In genomic region chr7:139370943-139371313, GRCh38 we compare ENCODE assay signal across 1 cellular context.
TF ChIP-seq lines count a peak whose summit lies in the region.

No MANE protein-coding gene starts in this region.

TF ChIP-seq in HEK293, 187 proteins besides CTCF, POLR2A, EP300 and RAD21 (continued from another document):
- TF ChIP-seq PRDM6 (tag by site-specific recombination; IDR thresholded peaks at IDR 0.05), result no peak
- no peak for TF ChIP-seq ZNF280C (tag by site-specific recombination; IDR thresholded peaks at IDR 0.05)
- peak; percentile 13; the same call in 1 of the 2 replicates for TF ChIP-seq PRDM10 (tag by site-specific recombination; IDR thresholded peaks at IDR 0.05)
- TF ChIP-seq ZNF214 (tag by site-specific recombination; IDR thresholded peaks at IDR 0.05; ENCODE audit: borderline replicate concordance), result no peak
- TF ChIP-seq ZNF266 (tag by site-specific recombination; IDR thresholded peaks at IDR 0.05; ENCODE audit: low read depth), result no peak
- no peak for TF ChIP-seq ZNF114 (tag by site-specific recombination; IDR thresholded peaks at IDR 0.05)
- no peak for TF ChIP-seq ZNF157 (tag by site-specific recombination; IDR thresholded peaks at IDR 0.05)
